In genomic region chr6:6057442-6058053, GRCh38 we compare ENCODE assay signal across 9 cellular contexts. TPM values are rescaled to one million over a fixed set of nuclear protein-coding genes. Genes with fewer than 3 reads are reported as not detected.
DNase-seq lines count a peak whose midpoint lies in the region; ATAC-seq and TF ChIP-seq lines count a peak whose summit lies in the region.
"Had no signal": no experiment of that assay in that cellular context is flagged by ENCODE, and none has a peak within 500 bp of the region (broad histone marks: within the 10 kb centered on the region; RNA-seq: fewer than 3 reads in every experiment).

No MANE protein-coding gene starts in this region.

- intact Hi-C loops in OCI-LY7 (cut with micrococcal nuclease; ENCODE audit: unreplicated experiment) = loop anchor here (1.0 kb wide), 2 partner anchors 437 to 490 kb away; no protein-coding TSS in a partner anchor

- no peak overlapping the region for H2AFZ ChIP-seq in OCI-LY7 (ENCODE audit: low read length)

- BruUV-seq in OCI-LY7 (replicated peaks; lab: Mats Ljungman, UMichigan) = no TSS peak

- no peaks in the 10 kb centered on the region for H4K20me1 ChIP-seq in OCI-LY7 (ENCODE audit: insufficient read depth, low read length)

- H3K9me3 ChIP-seq in OCI-LY7 (ENCODE audit: low read length) = 0 out of 2 replicates have a peak, but pooled peaks cover 6% of the 10 kb centered on the region
- no peaks in the 10 kb centered on the region for H3K9me3 ChIP-seq in endodermal cell (ENCODE audit: control insufficient read depth, low read length)

- H3K4me1 Mint-ChIP-seq in endodermal cell (no peaks in the 10 kb centered on the region), naive B cell (no peaks in the 10 kb centered on the region)

- CTCF ChIA-PET in OCI-LY7 (lab: Charles Lee; ENCODE audit: unreplicated experiment) = interaction anchor here (0.9 to 1.9 kb wide), 2 partner anchors 415 to 437 kb away, joined by 3 to 6 read pairs; no protein-coding TSS in a partner anchor

- POLR2A ChIA-PET in OCI-LY7 (lab: Charles Lee) = no interaction called here

- H3K4me2 ChIP-seq in OCI-LY7 (ENCODE audit: low read length) = no peak overlapping the region

- 71 to 72% methylated on average over 7 to 9 of the region's 9 CpGs for WGBS in endodermal cell (ENCODE audit: insufficient coverage in 1 of 2, insufficient read length in 1 of 2), 2 experiments

- peak; percentile 63 to 71 for ATAC-seq in naive B cell (ENCODE audit: low read depth in 2 of 2)
- ATAC-seq in HG02852 (IDR thresholded peaks at IDR 0.05; ENCODE audit: unreplicated experiment) = no peak
- no peak for ATAC-seq in HG03095 (IDR thresholded peaks at IDR 0.05; ENCODE audit: unreplicated experiment)

- H3K27ac Mint-ChIP-seq in endodermal cell (no peak overlapping the region), naive B cell (no peak overlapping the region)

- H3K9me3 Mint-ChIP-seq in endodermal cell (no peaks in the 10 kb centered on the region), naive B cell (peaks cover 0 to 9% (median 6%) of the 10 kb centered on the region in 7 donors)

- peak; percentile 92 for TF ChIP-seq CTCF in OCI-LY7 (conservative IDR thresholded peaks at IDR 0.05; ENCODE audit: low read length)
- peak; percentile 84 for TF ChIP-seq CTCF in endodermal cell (conservative IDR thresholded peaks at IDR 0.05)

- no peak overlapping the region for H3K4me3 ChIP-seq in OCI-LY7 (ENCODE audit: low read depth, low read length, poor library complexity, severe bottlenecking)
- H3K4me3 ChIP-seq in endodermal cell (ENCODE audit: low read length) = no peak overlapping the region

- H3K4me3 Mint-ChIP-seq in endodermal cell (no peak overlapping the region), naive B cell (no peak overlapping the region)

- H3K27ac ChIP-seq in OCI-LY7 (ENCODE audit: low read depth, low read length, poor library complexity, severe bottlenecking) (no peak overlapping the region), endodermal cell (ENCODE audit: low read depth, low read length) (no peak overlapping the region)

- no peak overlapping the region for H3K9ac ChIP-seq in endodermal cell (ENCODE audit: extremely low read depth, low read length, poor library complexity, severe bottlenecking)

- DNase-seq in NCI-H1417 (lab: John Stamatoyannopoulos, UW) (peak in 2 of 3 experiments; percentile 63 to 64), NCI-H1417 treated with DMSO at 0.1 percent for 48 hours (lab: John Stamatoyannopoulos, UW) (no peak), HuH-7.5 (ENCODE audit: low spot score) (peak; percentile 7), OCI-LY7 (ENCODE audit: low spot score) (peak; percentile 79), endodermal cell (no peak), naive B cell (peak; percentile 39)

- no peaks in the 10 kb centered on the region for H3K36me3 ChIP-seq in OCI-LY7 (ENCODE audit: insufficient read depth, low read length)
- no peaks in the 10 kb centered on the region for H3K36me3 ChIP-seq in endodermal cell (ENCODE audit: control insufficient read depth, insufficient read depth, low read length)

- H3K36me3 Mint-ChIP-seq in endodermal cell (ENCODE audit: low read depth) (no peaks in the 10 kb centered on the region), naive B cell (peaks cover 0 to 7% of the 10 kb centered on the region in 2 donors)

- H3K27me3 Mint-ChIP-seq in endodermal cell (ENCODE audit: insufficient read depth) (no peaks in the 10 kb centered on the region), naive B cell (peaks cover 46 to 79% (median 50%) of the 10 kb centered on the region in 3 donors)

- no peaks in the 10 kb centered on the region for H3K4me1 ChIP-seq in OCI-LY7 (ENCODE audit: insufficient read depth, low read length, poor library complexity, severe bottlenecking)
- H3K4me1 ChIP-seq in endodermal cell (ENCODE audit: control insufficient read depth, insufficient read depth, low read length) = no peaks in the 10 kb centered on the region

- H3K9me2 ChIP-seq in OCI-LY7 (ENCODE audit: insufficient read depth, low read length) = no peaks in the 10 kb centered on the region

- H3K79me2 ChIP-seq in OCI-LY7 (ENCODE audit: insufficient read depth, low read depth, low read length) = no peaks in the 10 kb centered on the region

- H3K27me3 ChIP-seq in endodermal cell (ENCODE audit: control insufficient read depth, insufficient read depth, low read length, poor library complexity, severe bottlenecking) = peaks cover 7% of the 10 kb centered on the region

RNA-seq across cellular contexts. Expression of gene NRN1, which starts 50.8 kb away (rescaled TPM):
- 5.6 and 6.4 TPM in 2 replicates for total RNA-seq in OCI-LY7 (2014; rRNA removed; shearing (Covaris generic))
- total RNA-seq in OCI-LY7 (2022) (14.1 and 24.8 TPM in 2 replicates), endodermal cell (under 1 TPM; 0.44 to 0.57 TPM)
- 3.9 TPM for polyA plus RNA-seq in endodermal cell (2013, experiment 1 of 2)
- 2.8 TPM for polyA plus RNA-seq in endodermal cell (2013, experiment 2 of 2)
- polyA plus RNA-seq in naive B cell (ENCODE audit: low read depth in 6 of 6) = not detected
- polyA plus RNA-seq: AG04450 had no signal

Comparison
In these comparisons a context has a peak if more than half of its experiments do, and no peak if none do; other contexts are left out.
1. DNase-seq: peak in NCI-H1417 (2 of 3), HuH-7.5 (single experiment), OCI-LY7 (single experiment) and naive B cell (single experiment); none in NCI-H1417 treated with DMSO at 0.1 percent for 48 hours (single experiment) and endodermal cell (single experiment).
2. ATAC-seq: peak in naive B cell (2 of 2); none in HG02852 (single experiment) and HG03095 (single experiment).
3. RNA of gene NRN1, which starts 50.8 kb away (total RNA-seq): 5.6 to 24.8 TPM in OCI-LY7; 0.44 to 0.57 TPM in endodermal cell; every median in the first group is over 4 times any median in the second.